8 cellular contexts compared by ENCODE assay signal in the genomic region with DNA sequence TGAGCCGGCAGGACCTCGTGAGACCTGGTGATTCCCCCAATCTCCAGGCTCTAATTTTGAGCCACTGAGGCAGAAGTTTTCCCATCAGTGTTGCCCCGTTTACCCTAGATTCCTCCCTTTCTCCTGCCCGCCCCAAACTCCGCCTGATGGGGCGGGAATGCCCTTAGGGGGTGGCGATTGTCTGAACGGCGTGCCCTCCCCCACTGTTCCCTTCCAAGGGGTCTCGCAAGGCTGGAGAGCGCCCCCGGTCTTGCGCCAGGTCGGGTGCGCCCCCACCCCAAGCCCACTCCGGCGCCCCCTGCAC. TPM values are rescaled to one million over a fixed set of nuclear protein-coding genes. Genes with fewer than 3 reads are reported as not detected.
DNase-seq lines count a peak whose midpoint lies in the region; ATAC-seq and TF ChIP-seq lines count a peak whose summit lies in the region.

No MANE protein-coding gene starts in this region.

- WGBS in neuronal stem cell (ENCODE audit: extremely low coverage in 2 of 2, insufficient read length in 2 of 2, insufficient replicate concordance in 1 of 2), 2 donors: no CpG with 5 or more reads among the region's 17 CpGs

- H2BK12ac ChIP-seq in neuronal stem cell (ENCODE audit: low read length): no peak overlapping the region

- peak overlapping the region; percentile 94 for H2AFZ ChIP-seq in fibroblast of lung (ENCODE audit: low read length)
- peak overlapping the region; percentile 98 for H2AFZ ChIP-seq in neuronal stem cell (ENCODE audit: low read length)

- CTCF ChIA-PET in T-cell (lab: Charles Lee): interaction anchor here (0.6 kb wide), 3 partner anchors 24 to 62 kb away, joined by 3 to 5 read pairs (median 3); no protein-coding TSS in a partner anchor

- H4K8ac ChIP-seq in neuronal stem cell (ENCODE audit: low read depth, low read length): no peak overlapping the region

- no peak overlapping the region for H4K91ac ChIP-seq in neuronal stem cell (ENCODE audit: low read depth, low read length, poor library complexity)

- H3K27me3 ChIP-seq in fibroblast of lung (ENCODE audit: control insufficient read depth, insufficient read depth, low read length): no peaks in the 10 kb centered on the region
- H3K27me3 ChIP-seq in neuronal stem cell (ENCODE audit: control insufficient read depth in 3 of 3, insufficient read depth in 3 of 3, low read depth in 1 of 3, low read length in 3 of 3): no peaks in the 10 kb centered on the region

- peak overlapping the region; percentile 45 for H3K23ac ChIP-seq in neuronal stem cell (ENCODE audit: low read depth, low read length, poor library complexity)

- H2BK15ac ChIP-seq in neuronal stem cell (ENCODE audit: low read length): peak overlapping the region; percentile 35

- DNase-seq in SKM-1 treated with dmso at 0.1 percent for 144 hours (lab: John Stamatoyannopoulos, UW; ENCODE audit: unreplicated experiment) (peak; percentile 13), SKM-1 (lab: John Stamatoyannopoulos, UW; ENCODE audit: unreplicated experiment) (no peak), T-cell (no peak), fibroblast of lung (ENCODE audit: low read depth in 2 of 2) (peak in 1 of 2 donors; percentile 32), neuronal stem cell (ENCODE audit: low spot score) (no peak), UCSD-AML1 (lab: John Stamatoyannopoulos, UW; ENCODE audit: unreplicated experiment) (no peak)
- no peak for DNase-seq in activated CD8-positive, alpha-beta memory T cell treated with anti-CD3 and anti-CD28 coated beads, Interleukin-2, amount 50 U/mL, for 48 hours

- peak overlapping the region; percentile 92 to 95 (median 93) for H3K4me3 Mint-ChIP-seq in T-cell

- H3K4me1 ChIP-seq in fibroblast of lung (ENCODE audit: control insufficient read depth, extremely low read depth, insufficient read depth, low read length) (no peaks in the 10 kb centered on the region), neuronal stem cell (ENCODE audit: control insufficient read depth in 2 of 2, insufficient read depth in 1 of 2, low read depth in 1 of 2, low read length in 2 of 2) (peaks cover 8 to 11% of the 10 kb centered on the region in 2 donors)

- peaks cover 11% of the 10 kb centered on the region for H3K36me3 Mint-ChIP-seq in T-cell

- no peaks in the 10 kb centered on the region for H4K20me1 ChIP-seq in fibroblast of lung (ENCODE audit: control insufficient read depth, extremely low read depth, insufficient read depth, low read length)

- peak overlapping the region; percentile 90 to 94 for H3K27ac Mint-ChIP-seq in T-cell

- H3K79me1 ChIP-seq in neuronal stem cell (ENCODE audit: low read depth, low read length): peaks cover 6% of the 10 kb centered on the region

- no peak overlapping the region for H3K4ac ChIP-seq in neuronal stem cell (ENCODE audit: low read length)

- H3K9ac ChIP-seq in fibroblast of lung (ENCODE audit: insufficient read depth, low read length) (peak overlapping the region; percentile 77), neuronal stem cell (ENCODE audit: low read depth, low read length, poor library complexity) (peak overlapping the region; percentile 87)

- H3K4me2 ChIP-seq in fibroblast of lung (ENCODE audit: extremely low read depth, insufficient read depth, low read length) (peak overlapping the region; percentile 93), neuronal stem cell (ENCODE audit: insufficient read depth, low read length, poor library complexity, severe bottlenecking) (peak overlapping the region; percentile 83)

- H3K27ac ChIP-seq in fibroblast of lung (ENCODE audit: insufficient read depth, low read length) (peak overlapping the region; percentile 68), neuronal stem cell (replicated peaks; ENCODE audit: low read length) (peak overlapping the region; percentile 81)

- POLR2A ChIA-PET in T-cell (lab: Charles Lee): no interaction called here

- no peaks in the 10 kb centered on the region for H3K27me3 Mint-ChIP-seq in T-cell

- peak overlapping the region; percentile 54 for H2AK5ac ChIP-seq in neuronal stem cell (ENCODE audit: low read depth, low read length)

- no peak overlapping the region for H2BK120ac ChIP-seq in neuronal stem cell (ENCODE audit: low read depth, low read length)

- no peaks in the 10 kb centered on the region for H3K36me3 ChIP-seq in fibroblast of lung (ENCODE audit: control insufficient read depth, insufficient read depth, low read length)
- peaks cover 6 to 10% of the 10 kb centered on the region in 2 donors for H3K36me3 ChIP-seq in neuronal stem cell (replicated peaks in 1 of 2; ENCODE audit: control insufficient read depth in 2 of 2, insufficient read depth in 2 of 2, low read length in 2 of 2)

- ATAC-seq in HG02938 (IDR thresholded peaks at IDR 0.05; ENCODE audit: unreplicated experiment) (peak; percentile 16), T-cell (replicated peaks in 1 of 4) (peak in 1 of 4 experiments; percentile 30)

- H3K14ac ChIP-seq in neuronal stem cell (ENCODE audit: low read length): no peak overlapping the region

- peak overlapping the region; percentile 100 for H3K18ac ChIP-seq in neuronal stem cell (ENCODE audit: low read length)

- TF ChIP-seq CTCF in fibroblast of lung (conservative IDR thresholded peaks at IDR 0.05 in 1 of 2, IDR thresholded peaks at IDR 0.05 in 1 of 2; ENCODE audit: low read depth in 1 of 2, low read length in 2 of 2): no peak

- H3K4me3 ChIP-seq in fibroblast of lung (replicated peaks in 1 of 4; ENCODE audit: control extremely low read depth in 1 of 4, insufficient read depth in 1 of 4, low read depth in 3 of 4, low read length in 4 of 4) (peak overlapping the region; percentile 83 to 98 (median 95)), neuronal stem cell (ENCODE audit: low read length in 2 of 2) (peak overlapping the region; percentile 95 to 96)

- peak overlapping the region; percentile 85 for H2BK5ac ChIP-seq in neuronal stem cell (ENCODE audit: low read length)

- H3K9me3 ChIP-seq in fibroblast of lung (ENCODE audit: control insufficient read depth, insufficient read depth, low read depth, low read length) (no peaks in the 10 kb centered on the region), neuronal stem cell (replicated peaks in 1 of 2; ENCODE audit: control insufficient read depth in 2 of 2, insufficient read depth in 1 of 2, low read depth in 1 of 2, low read length in 2 of 2) (no peaks in the 10 kb centered on the region)

- peaks cover 5% of the 10 kb centered on the region for H3K79me2 ChIP-seq in fibroblast of lung (ENCODE audit: control insufficient read depth, insufficient read depth, low read length)

- H3K4me1 Mint-ChIP-seq in T-cell: peaks cover 10 to 24% (median 18%) of the 10 kb centered on the region in 3 donors

- H3K9me3 Mint-ChIP-seq in T-cell: no peaks in the 10 kb centered on the region

RNA-seq across cellular contexts. Expression of a gene that starts 0.5 kb away (rescaled TPM):
- total RNA-seq in T-cell: 10 to 100 TPM in 4 of 5 donors, 1 to 10 TPM in 1; 8.1 to 12.1 (median 11.7) TPM
- total RNA-seq in fibroblast of lung: 14.7 and 19.5 TPM in 2 replicates
- polyA plus RNA-seq in fibroblast of lung: 15.0 and 17.5 TPM in 2 replicates
- 11.3 and 12.0 TPM in 2 replicates for polyA plus RNA-seq in fibroblast of lung (2012)
- polyA minus RNA-seq in fibroblast of lung (ENCODE audit: low replicate concordance): 34.9 and 56.8 TPM in 2 replicates
- 22.8 TPM for polyA plus RNA-seq in neuronal stem cell (2013, experiment 1 of 2)
- polyA plus RNA-seq in neuronal stem cell (2013, experiment 2 of 2): 22.1 TPM
